8 cellular contexts compared by ENCODE assay signal in the genomic region with DNA sequence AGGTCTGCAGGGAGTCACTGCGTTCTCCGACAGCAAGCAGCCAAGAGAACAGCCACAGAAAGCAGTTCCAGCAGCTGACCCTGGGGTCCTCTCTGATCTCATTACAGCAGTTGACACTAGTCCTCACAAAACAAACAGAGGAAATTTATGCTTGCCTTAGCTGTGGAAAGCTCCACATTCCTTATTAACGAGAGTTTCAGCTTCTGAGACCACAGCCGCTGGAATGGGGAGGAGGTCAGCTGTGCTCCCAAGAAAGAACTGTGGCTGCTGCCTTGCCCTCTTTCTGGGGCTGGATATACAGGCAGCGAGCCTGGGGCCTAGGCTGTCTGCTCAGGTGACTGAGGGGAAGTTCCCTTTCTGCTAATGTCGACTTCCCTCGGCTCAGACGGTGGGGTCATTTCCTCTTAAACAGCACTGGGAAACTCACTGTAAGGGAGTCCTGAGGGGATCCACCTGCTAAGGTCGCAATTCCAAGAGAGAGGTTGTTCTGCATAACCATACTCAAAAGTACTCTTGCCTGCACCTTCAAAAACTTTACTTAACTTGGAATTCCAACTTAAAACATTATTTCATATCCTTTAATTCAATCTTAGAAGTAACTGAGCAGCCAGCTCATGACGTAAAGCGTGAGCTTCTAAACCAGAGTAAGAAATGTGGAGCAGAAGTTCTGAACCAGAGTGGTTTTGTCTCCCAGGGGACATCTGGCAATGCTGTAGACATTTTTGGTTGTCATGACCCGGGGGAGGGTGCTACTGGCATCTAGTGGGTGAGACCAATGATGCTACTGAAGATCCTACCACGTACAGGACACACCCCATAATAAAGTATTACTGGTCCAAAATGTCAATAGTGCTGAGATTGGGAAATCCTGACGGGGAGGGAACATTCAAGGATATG.
DNase-seq lines count a peak whose midpoint lies in the region; ATAC-seq, FAIRE-seq and TF ChIP-seq lines count a peak whose summit lies in the region.

No MANE protein-coding gene starts in this region.

- H3K9me1 ChIP-seq in K562 (ENCODE audit: control insufficient read depth, insufficient read depth, low read length), result peaks cover 4% of the 10 kb centered on the region

- H3K4me1 ChIP-seq in K562 (replicated peaks in 1 of 2; ENCODE audit: control insufficient read depth in 2 of 2, insufficient read depth in 2 of 2, low read length in 2 of 2) (peaks cover 4 to 24% of the 10 kb centered on the region in 2 experiments; a peak in 4 of 5 replicates), neural progenitor cell (peaks cover 56% of the 10 kb centered on the region), vagina (peaks cover 39% of the 10 kb centered on the region)

- H4K20me1 ChIP-seq in K562 (replicated peaks; ENCODE audit: control insufficient read depth, insufficient read depth, low read length), result no peaks in the 10 kb centered on the region
- H4K20me1 ChIP-seq in neural progenitor cell (ENCODE audit: low read depth), result no peaks in the 10 kb centered on the region

- no peaks in the 10 kb centered on the region for H3K27me3 Mint-ChIP-seq in neural progenitor cell (ENCODE audit: insufficient read depth, low read depth)

- POLR2A ChIA-PET in K562 (lab: Yijun Ruan, JAX), result interaction anchor here (1.4 kb wide), 1 partner anchor 10 kb away, joined by 3 read pairs; no protein-coding TSS in a partner anchor

- no peak for TF ChIP-seq EP300 in K562 (IDR thresholded peaks at IDR 0.05; ENCODE audit: low read length)

- peaks cover 54% of the 10 kb centered on the region for H3F3A ChIP-seq in neural progenitor cell (ENCODE audit: low read depth)

- no peak overlapping the region for H3K27ac ChIP-seq in K562 (ENCODE audit: extremely low read depth, low read depth, low read length)
- peak overlapping the region; percentile 52 for H3K27ac ChIP-seq in neural progenitor cell
- no peak overlapping the region for H3K27ac ChIP-seq in brain microvascular endothelial cell
- H3K27ac ChIP-seq in vagina, result no peak overlapping the region

- no peaks in the 10 kb centered on the region; the same call in 2 of the 3 replicates for H3K36me3 ChIP-seq in K562 (ENCODE audit: control insufficient read depth, insufficient read depth, low read length)
- H3K36me3 ChIP-seq in neural progenitor cell, result no peaks in the 10 kb centered on the region
- H3K36me3 ChIP-seq in brain microvascular endothelial cell (replicated peaks), result no peaks in the 10 kb centered on the region
- no peaks in the 10 kb centered on the region for H3K36me3 ChIP-seq in vagina

- no peak for TF ChIP-seq CTCF in K562 (IDR thresholded peaks at IDR 0.05 in 2 of 3, conservative IDR thresholded peaks at IDR 0.05 in 1 of 3; ENCODE audit: insufficient read depth in 2 of 3, low read depth in 1 of 3, low read length in 3 of 3)
- no peak for TF ChIP-seq CTCF in neural progenitor cell (IDR thresholded peaks at IDR 0.05)
- no peak for TF ChIP-seq CTCF in brain microvascular endothelial cell (IDR thresholded peaks at IDR 0.05; ENCODE audit: low read depth, low read length, missing control alignments)
- no peak for TF ChIP-seq CTCF in vagina (IDR thresholded peaks at IDR 0.05)

- 48% methylated on average over 14 of the region's 14 CpGs for WGBS in K562 (ENCODE audit: insufficient coverage, low coverage, missing lambda C conversion rate)

- in situ Hi-C loops in K562 (cut with MboI), result loop anchor here (10.0 kb wide), 1 partner anchor 258 kb away; no protein-coding TSS in a partner anchor
- in situ Hi-C loops in brain microvascular endothelial cell (cut with HindIII; ENCODE audit: low pct_ligation_motif_present, low sequenced_read_pairs), result no loop called here

- ATAC-seq in GM21576 (IDR thresholded peaks at IDR 0.05; ENCODE audit: unreplicated experiment) (peak; percentile 78), K562 (no peak)

- peak overlapping the region; percentile 20; the same call in 1 of the 2 replicates for H2AFZ ChIP-seq in K562 (ENCODE audit: low read depth, low read length)
- H2AFZ ChIP-seq in neural progenitor cell (replicated peaks), result no peak overlapping the region

- CTCF ChIA-PET in K562 (lab: Yijun Ruan, JAX; ENCODE audit: low intra/inter-chr PET ratio), result no interaction called here

- H3K4me3 ChIP-seq in K562 (no peak overlapping the region), neural progenitor cell (no peak overlapping the region), brain microvascular endothelial cell (ENCODE audit: low read depth, low read length) (no peak overlapping the region), vagina (no peak overlapping the region)

- no peaks in the 10 kb centered on the region for H3K9me3 Mint-ChIP-seq in neural progenitor cell

- H3K9me3 ChIP-seq in K562 (replicated peaks; ENCODE audit: control insufficient read depth, insufficient read depth, low read depth, low read length) (no peaks in the 10 kb centered on the region), neural progenitor cell (ENCODE audit: low read depth) (no peaks in the 10 kb centered on the region), vagina (no peaks in the 10 kb centered on the region)

- DNase-seq in EH (ENCODE audit: low read depth), result peak; percentile 48
- DNase-seq in M059J (ENCODE audit: low read depth), result peak; percentile 18
- DNase-seq in K562 (ENCODE audit: extremely low read depth in 1 of 4, low spot score in 3 of 4), result no peak
- peak; percentile 58 for DNase-seq in neural progenitor cell (ENCODE audit: low spot score)
- no peak for DNase-seq in brain microvascular endothelial cell
- DNase-seq in vagina (ENCODE audit: extremely low spot score in 2 of 2), result no peak
- no peak for DNase-seq in NCI-H1105 treated with DMSO at 0.1 percent for 48 hours (lab: John Stamatoyannopoulos, UW)

- H3K36me3 Mint-ChIP-seq in neural progenitor cell, result peaks cover 3% of the 10 kb centered on the region

- peak overlapping the region; percentile 89 for H3K27ac Mint-ChIP-seq in neural progenitor cell

- H3K79me2 ChIP-seq in K562 (ENCODE audit: control insufficient read depth, insufficient read depth, low read length) (no peaks in the 10 kb centered on the region), neural progenitor cell (ENCODE audit: low read depth) (no peaks in the 10 kb centered on the region)

- no TSS peak for BruUV-seq in K562 (replicated peaks; lab: Mats Ljungman, UMichigan)

- TF ChIP-seq RAD21 in K562 (CRISPR knock-in tag; conservative IDR thresholded peaks at IDR 0.05 in 1 of 2, IDR thresholded peaks at IDR 0.05 in 1 of 2), result no peak

- peaks cover 1% of the 10 kb centered on the region for H3K4me1 Mint-ChIP-seq in neural progenitor cell

- no peak for TF ChIP-seq POLR2A in K562 (conservative IDR thresholded peaks at IDR 0.05)
- no peak for TF ChIP-seq POLR2A in vagina (IDR thresholded peaks at IDR 0.05)

- H3K4me2 ChIP-seq in K562 (ENCODE audit: insufficient read depth, low read length) (no peak overlapping the region), neural progenitor cell (peak overlapping the region; percentile 5)

- FAIRE-seq in K562 (lab: Jason Lieb, UNC), result no peak

- intact Hi-C loops in K562 (cut with micrococcal nuclease), result loop anchor here (5.0 to 10.0 kb wide), 3 partner anchors 71 to 258 kb away; no protein-coding TSS in a partner anchor
- intact Hi-C loops in vagina (cut with DNase I), result loop anchor here (5.0 kb wide), 2 partner anchors 119 to 394 kb away; no protein-coding TSS in a partner anchor

- H3K27me3 ChIP-seq in K562 (ENCODE audit: control insufficient read depth in 2 of 2, insufficient read depth in 2 of 2, low read length in 2 of 2) (no peaks in the 10 kb centered on the region), neural progenitor cell (no peaks in the 10 kb centered on the region), brain microvascular endothelial cell (replicated peaks) (no peaks in the 10 kb centered on the region), vagina (no peaks in the 10 kb centered on the region)

- peak overlapping the region; percentile 21 for H3K4me3 Mint-ChIP-seq in neural progenitor cell

- peak overlapping the region in 1 of 2 experiments; percentile 43; a peak in 1 of 4 replicates for H3K9ac ChIP-seq in K562 (ENCODE audit: insufficient read depth in 1 of 2, low read depth in 2 of 2, low read length in 2 of 2)
- H3K9ac ChIP-seq in neural progenitor cell, result no peak overlapping the region

TF ChIP-seq in K562, 482 proteins besides CTCF, POLR2A, EP300 and RAD21 (continues in another document):
- TF ChIP-seq, protein P1, sequence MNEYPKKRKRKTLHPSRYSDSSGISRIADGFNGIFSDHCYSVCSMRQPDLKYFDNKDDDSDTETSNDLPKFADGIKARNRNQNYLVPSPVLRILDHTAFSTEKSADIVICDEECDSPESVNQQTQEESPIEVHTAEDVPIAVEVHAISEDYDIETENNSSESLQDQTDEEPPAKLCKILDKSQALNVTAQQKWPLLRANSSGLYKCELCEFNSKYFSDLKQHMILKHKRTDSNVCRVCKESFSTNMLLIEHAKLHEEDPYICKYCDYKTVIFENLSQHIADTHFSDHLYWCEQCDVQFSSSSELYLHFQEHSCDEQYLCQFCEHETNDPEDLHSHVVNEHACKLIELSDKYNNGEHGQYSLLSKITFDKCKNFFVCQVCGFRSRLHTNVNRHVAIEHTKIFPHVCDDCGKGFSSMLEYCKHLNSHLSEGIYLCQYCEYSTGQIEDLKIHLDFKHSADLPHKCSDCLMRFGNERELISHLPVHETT (CRISPR knock-in tag; conservative IDR thresholded peaks at IDR 0.05 in 1 of 2, IDR thresholded peaks at IDR 0.05 in 1 of 2), result 0 out of 4 replicates have a peak, but pooled peaks of 1 of the 2 experiments have one; percentile 28
- no peak for TF ChIP-seq CEBPB (tag; IDR thresholded peaks at IDR 0.05)
- peak; percentile 43; the same call in 1 of the 2 replicates for TF ChIP-seq ZNF263 (CRISPR knock-in tag; IDR thresholded peaks at IDR 0.05; ENCODE audit: borderline replicate concordance)
- TF ChIP-seq, protein P2, sequence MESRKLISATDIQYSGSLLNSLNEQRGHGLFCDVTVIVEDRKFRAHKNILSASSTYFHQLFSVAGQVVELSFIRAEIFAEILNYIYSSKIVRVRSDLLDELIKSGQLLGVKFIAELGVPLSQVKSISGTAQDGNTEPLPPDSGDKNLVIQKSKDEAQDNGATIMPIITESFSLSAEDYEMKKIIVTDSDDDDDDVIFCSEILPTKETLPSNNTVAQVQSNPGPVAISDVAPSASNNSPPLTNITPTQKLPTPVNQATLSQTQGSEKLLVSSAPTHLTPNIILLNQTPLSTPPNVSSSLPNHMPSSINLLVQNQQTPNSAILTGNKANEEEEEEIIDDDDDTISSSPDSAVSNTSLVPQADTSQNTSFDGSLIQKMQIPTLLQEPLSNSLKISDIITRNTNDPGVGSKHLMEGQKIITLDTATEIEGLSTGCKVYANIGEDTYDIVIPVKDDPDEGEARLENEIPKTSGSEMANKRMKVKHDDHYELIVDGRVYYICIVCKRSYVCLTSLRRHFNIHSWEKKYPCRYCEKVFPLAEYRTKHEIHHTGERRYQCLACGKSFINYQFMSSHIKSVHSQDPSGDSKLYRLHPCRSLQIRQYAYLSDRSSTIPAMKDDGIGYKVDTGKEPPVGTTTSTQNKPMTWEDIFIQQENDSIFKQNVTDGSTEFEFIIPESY (CRISPR knock-in tag; IDR thresholded peaks at IDR 0.05), result 0 out of 2 replicates have a peak, but pooled peaks have one; percentile 12
- TF ChIP-seq GATA2 (CRISPR knock-in tag; IDR thresholded peaks at IDR 0.05), result no peak
- no peak for TF ChIP-seq EZH2 (IDR thresholded peaks at IDR 0.05; ENCODE audit: borderline replicate concordance, low read depth, low read length)
- TF ChIP-seq ZFX (CRISPR knock-in tag; IDR thresholded peaks at IDR 0.05), result peak; percentile 64

Comparison
In these comparisons a context has a peak if more than half of its experiments do, and no peak if none do; other contexts are left out.
1. DNase-seq: peak in EH (single experiment), M059J (single experiment) and neural progenitor cell (single experiment); none in K562 (0 of 4), brain microvascular endothelial cell (single experiment), vagina (0 of 2) and NCI-H1105 treated with DMSO at 0.1 percent for 48 hours (single experiment).